In genomic region chr10:95403690-95404459, GRCh38 we compare ENCODE assay signal across 29 cellular contexts.
DNase-seq lines count a peak whose midpoint lies in the region; ATAC-seq, FAIRE-seq and TF ChIP-seq lines count a peak whose summit lies in the region.
"Had no signal": no experiment of that assay in that cellular context is flagged by ENCODE, and none has a peak within 500 bp of the region (broad histone marks: within the 10 kb centered on the region; RNA-seq: fewer than 3 reads in every experiment).

No MANE protein-coding gene starts in this region.

- in situ Hi-C loops in HepG2 (cut with HindIII; ENCODE audit: extremely low pct_ligation_motif_present, low pct_unique_long_range_greater_than_20kb), result loop anchor here (25.0 kb wide), 1 partner anchor 458 kb away; no protein-coding TSS in a partner anchor

- H3K4me1 ChIP-seq in esophagus muscularis mucosa (peaks cover 71 to 100% (median 99%) of the 10 kb centered on the region in 4 donors), HepG2 (ENCODE audit: insufficient read depth, low read length) (no peaks in the 10 kb centered on the region), thoracic aorta (ENCODE audit: control insufficient read depth in 1 of 2, low read depth in 2 of 2) (peaks cover 44 to 97% of the 10 kb centered on the region in 2 donors)

- H4K20me1 ChIP-seq in HepG2 (ENCODE audit: insufficient read depth, low read length), result no peaks in the 10 kb centered on the region

- peak overlapping the region; percentile 60 for H3K27ac ChIP-seq in angular gyrus (ENCODE audit: low read depth, low read length)
- peak overlapping the region; percentile 85 to 97 (median 94) for H3K27ac ChIP-seq in esophagus muscularis mucosa (replicated peaks in 1 of 4)
- H3K27ac ChIP-seq in HepG2 (ENCODE audit: extremely low read length, insufficient read depth, low read length), result peak overlapping the region; percentile 18
- peak overlapping the region; percentile 90 to 95 for H3K27ac ChIP-seq in thoracic aorta
- H3K27ac ChIP-seq: foreskin keratinocyte, lower lobe of right lung, vagina, VCaP had no signal

- peak; percentile 22; the same call in 2 of the 3 replicates for ATAC-seq in HepG2
- ATAC-seq in thoracic aorta (ENCODE audit: insufficient number of reproducible peaks, low FRiP score, low read depth), result no peak
- no peak for ATAC-seq in GM18511 (IDR thresholded peaks at IDR 0.05; ENCODE audit: unreplicated experiment)
- ATAC-seq: activated CD8-positive, alpha-beta memory T cell treated with anti-CD3 and anti-CD28 coated beads, Interleukin-2, amount 10 ng/mL, durations not matched to agents 7 days and 5 days; foreskin keratinocyte; SK-N-SH treated with all-trans-retinoic acid at 6 μM for 48 hours had no signal

- no peak for TF ChIP-seq POLR2A in esophagus muscularis mucosa (IDR thresholded peaks at IDR 0.05; ENCODE audit: low read depth)
- TF ChIP-seq POLR2A in HepG2 (IDR thresholded peaks at IDR 0.05; ENCODE audit: insufficient read depth in 1 of 2, low read depth in 2 of 2, low read length in 2 of 2), result no peak
- no peak for TF ChIP-seq POLR2A in GM12892 (IDR thresholded peaks at IDR 0.05; ENCODE audit: low read depth, low read length)
- no peak for TF ChIP-seq POLR2A in GM12891 (IDR thresholded peaks at IDR 0.05; ENCODE audit: low read depth, low read length)

- intact Hi-C loops in esophagus muscularis mucosa (cut with DNase I) (no loop called here), HepG2 (cut with micrococcal nuclease; ENCODE audit: unreplicated experiment) (no loop called here)

- DNase-seq in esophagus muscularis mucosa (ENCODE audit: extremely low spot score) (no peak), HepG2 (ENCODE audit: low spot score) (no peak), thoracic aorta (ENCODE audit: low spot score) (no peak), GM12892 (ENCODE audit: insufficient read length) (no peak), NCI-H146 (lab: John Stamatoyannopoulos, UW) (no peak), GM12891 (ENCODE audit: insufficient read length, low spot score) (no peak)
- DNase-seq: activated CD4-positive, alpha-beta T cell treated with anti-CD3 and anti-CD28 coated beads, Interleukin-2, amount 10 ng/mL, durations not matched to agents 24 days and 14 days; activated CD8-positive, alpha-beta memory T cell treated with anti-CD3 and anti-CD28 coated beads, Interleukin-2, amount 10 ng/mL, durations not matched to agents 7 days and 5 days; activated naive CD4-positive, alpha-beta T cell treated with anti-CD3 and anti-CD28 coated beads, Interleukin-2, amount 10 ng/mL, durations not matched to agents 7 days and 5 days; amniotic stem cell; central memory CD4-positive, alpha-beta T cell; COR-L47; foreskin keratinocyte; GF-D8; hippocampal formation; immature natural killer cell; IMR-90; lower lobe of right lung; mucosa of descending colon; NCI-H1105 treated with DMSO at 0.1 percent for 48 hours; NCI-H2029 treated with DMSO at 0.1 percent for 48 hours; NCI-H345; T-helper 2 cell had no signal

- POLR2A ChIA-PET in HepG2 (lab: Yijun Ruan, JAX), result interaction anchor here (1.0 kb wide), 1 partner anchor 15 kb away, joined by 3 read pairs; no protein-coding TSS in a partner anchor

- H3K9ac ChIP-seq in HepG2 (ENCODE audit: insufficient read depth, low read depth, low read length), result no peak overlapping the region
- H3K9ac ChIP-seq: BLaER1 had no signal

- no peak for TF ChIP-seq RAD21 in HepG2 (CRISPR knock-in tag; IDR thresholded peaks at IDR 0.05)

- H3K27me3 ChIP-seq in esophagus muscularis mucosa (no peaks in the 10 kb centered on the region), HepG2 (ENCODE audit: control insufficient read depth in 1 of 2, insufficient read depth in 2 of 2, low read length in 2 of 2) (no peaks in the 10 kb centered on the region), thoracic aorta (replicated peaks; ENCODE audit: insufficient read depth) (no peaks in the 10 kb centered on the region)
- H3K27me3 ChIP-seq: BLaER1, foreskin keratinocyte, vagina had no signal

- TF ChIP-seq EP300 in esophagus muscularis mucosa (IDR thresholded peaks at IDR 0.05), result no peak
- no peak for TF ChIP-seq EP300 in HepG2 (IDR thresholded peaks at IDR 0.05; ENCODE audit: low read depth in 2 of 2, low read length in 2 of 2)
- TF ChIP-seq EP300 in HepG2 (CRISPR knock-in tag; IDR thresholded peaks at IDR 0.05; ENCODE audit: borderline replicate concordance), result no peak

- H3K79me2 ChIP-seq in HepG2 (ENCODE audit: insufficient read depth, low read length), result no peaks in the 10 kb centered on the region

- TF ChIP-seq CTCF in esophagus muscularis mucosa (IDR thresholded peaks at IDR 0.05) (no peak), HepG2 (CRISPR knock-in tag; IDR thresholded peaks at IDR 0.05) (no peak), thoracic aorta (IDR thresholded peaks at IDR 0.05) (no peak)

- H3K9me3 ChIP-seq in esophagus muscularis mucosa, result no peaks in the 10 kb centered on the region
- H3K9me3 ChIP-seq in HepG2 (ENCODE audit: low read length), result no peaks in the 10 kb centered on the region
- no peaks in the 10 kb centered on the region for H3K9me3 ChIP-seq in thoracic aorta
- H3K9me3 ChIP-seq: BLaER1, lower lobe of right lung, mucosa of descending colon, vagina had no signal

- FAIRE-seq in HepG2 (lab: Jason Lieb, UNC) (no peak), GM12892 (lab: Jason Lieb, UNC) (no peak), GM12891 (lab: Jason Lieb, UNC) (no peak)

- no peak overlapping the region for H2AFZ ChIP-seq in HepG2 (ENCODE audit: low read length)

- no TSS peak for BruUV-seq in HepG2 (replicated peaks; lab: Mats Ljungman, UMichigan)

- H3K4me3 ChIP-seq in esophagus muscularis mucosa (no peak overlapping the region), HepG2 (replicated peaks in 1 of 3; ENCODE audit: insufficient read depth in 1 of 3, low read depth in 2 of 3, low read length in 3 of 3) (no peak overlapping the region), thoracic aorta (no peak overlapping the region)
- H3K4me3 ChIP-seq: BLaER1, lower lobe of right lung, mucosa of descending colon, vagina had no signal

- H3K4me2 ChIP-seq in HepG2 (ENCODE audit: low read depth, low read length), result no peak overlapping the region

- H3K36me3 ChIP-seq in esophagus muscularis mucosa, result peaks cover 34 to 87% (median 81%) of the 10 kb centered on the region in 4 donors
- H3K36me3 ChIP-seq in HepG2 (replicated peaks in 1 of 2; ENCODE audit: control insufficient read depth in 1 of 2, insufficient read depth in 2 of 2, low read length in 2 of 2), result peaks cover 31 to 52% of the 10 kb centered on the region in 2 experiments
- peaks cover 67% of the 10 kb centered on the region for H3K36me3 ChIP-seq in thoracic aorta

- CTCF ChIA-PET in HepG2 (lab: Yijun Ruan, JAX; ENCODE audit: low intra/inter-chr PET ratio, low total read pairs), result no interaction called here

- WGBS in esophagus muscularis mucosa, result 77% methylated on average over 8 of the region's 8 CpGs
- WGBS in HepG2 (ENCODE audit: low lambda C conversion rate), result 96% methylated on average over 8 of the region's 8 CpGs

TF ChIP-seq in HepG2, 621 proteins besides CTCF, POLR2A, EP300 and RAD21 (continues in another document):
- TF ChIP-seq ZBTB7B (CRISPR knock-in tag; IDR thresholded peaks at IDR 0.05) (no peak), ZNF431 (CRISPR knock-in tag; IDR thresholded peaks at IDR 0.05; ENCODE audit: borderline replicate concordance, low read depth) (no peak), RXRB (CRISPR knock-in tag; IDR thresholded peaks at IDR 0.05; ENCODE audit: borderline replicate concordance) (no peak)

TF ChIP-seq in GM12891, 5 proteins besides CTCF, POLR2A, EP300 and RAD21:
- TF ChIP-seq POU2F2 (IDR thresholded peaks at IDR 0.05; ENCODE audit: low read depth, low read length) (no peak), SPI1 (IDR thresholded peaks at IDR 0.05; ENCODE audit: low read depth, low read length) (no peak), POLR2AphosphoS5 (IDR thresholded peaks at IDR 0.05; ENCODE audit: low read depth, low read length) (no peak), PAX5 (IDR thresholded peaks at IDR 0.05; ENCODE audit: insufficient read depth, low read length, severe bottlenecking) (no peak)

Comparison
In these comparisons a context has a peak if more than half of its experiments do, and no peak if none do; other contexts are left out.
1. H3K27ac ChIP-seq: peak in every context shown above with its lines; median percentile 94 in esophagus muscularis mucosa; 92 in thoracic aorta; 60 in angular gyrus; 18 in HepG2.